In genomic region chr19:45569619-45570421, GRCh38 we compare ENCODE assay signal across 8 cellular contexts. TPM values are rescaled to one million over a fixed set of nuclear protein-coding genes. Genes with fewer than 3 reads are reported as not detected.
DNase-seq lines count a peak whose midpoint lies in the region; ATAC-seq and TF ChIP-seq lines count a peak whose summit lies in the region.

No MANE protein-coding gene starts in this region.

- H3K4me1 Mint-ChIP-seq in activated naive CD8-positive, alpha-beta T cell treated with anti-CD3 and anti-CD28 coated beads for 36 hours, result peaks cover 4% of the 10 kb centered on the region

- H3K9me3 Mint-ChIP-seq in activated naive CD8-positive, alpha-beta T cell treated with anti-CD3 and anti-CD28 coated beads for 36 hours, result no peaks in the 10 kb centered on the region

- no peak for TF ChIP-seq POLR2A in spleen (IDR thresholded peaks at IDR 0.05)

- H3K9me3 ChIP-seq in RWPE2 (ENCODE audit: severe bottlenecking), result no peaks in the 10 kb centered on the region
- H3K9me3 ChIP-seq in left ventricle myocardium inferior (replicated peaks), result peaks cover 5% of the 10 kb centered on the region
- H3K9me3 ChIP-seq in spleen, result no peaks in the 10 kb centered on the region

- intact Hi-C loops in left ventricle myocardium inferior (cut with micrococcal nuclease) (loop anchor here (10.0 kb wide), 1 partner anchor 45 kb away; no protein-coding TSS in a partner anchor), spleen (cut with DNase I; ENCODE audit: low total_unique reads) (no loop called here)

- H3K27me3 Mint-ChIP-seq in activated naive CD8-positive, alpha-beta T cell treated with anti-CD3 and anti-CD28 coated beads for 36 hours, result no peaks in the 10 kb centered on the region

- no peak overlapping the region for H3K4me3 Mint-ChIP-seq in activated naive CD8-positive, alpha-beta T cell treated with anti-CD3 and anti-CD28 coated beads for 36 hours

- H3K4me1 ChIP-seq in RWPE2 (ENCODE audit: insufficient read depth, poor library complexity, severe bottlenecking) (peaks cover 24% of the 10 kb centered on the region), left ventricle myocardium inferior (peaks cover 58% of the 10 kb centered on the region), spleen (peaks cover 0 to 22% (median 11%) of the 10 kb centered on the region in 6 donors)

- no peaks in the 10 kb centered on the region for H3K27me3 ChIP-seq in RWPE2 (ENCODE audit: insufficient read depth, poor library complexity, severe bottlenecking)
- no peaks in the 10 kb centered on the region for H3K27me3 ChIP-seq in left ventricle myocardium inferior (ENCODE audit: low read depth)
- no peaks in the 10 kb centered on the region for H3K27me3 ChIP-seq in spleen (replicated peaks in 1 of 7)

- peak overlapping the region; percentile 36 for H3K27ac Mint-ChIP-seq in activated naive CD8-positive, alpha-beta T cell treated with anti-CD3 and anti-CD28 coated beads for 36 hours

- 64 to 73% (median 67%) methylated on average over 15 of the region's 15 CpGs for WGBS in spleen, 5 donors

- H3K27ac ChIP-seq in RWPE2 (ENCODE audit: poor library complexity, severe bottlenecking), result peak overlapping the region; percentile 92
- peak overlapping the region; percentile 83 for H3K27ac ChIP-seq in left ventricle myocardium inferior (replicated peaks)
- H3K27ac ChIP-seq in spleen, result peak overlapping the region in 1 of 8 donors; percentile 7

- peaks cover 3% of the 10 kb centered on the region; the same call in 1 of the 2 replicates for H3K36me3 ChIP-seq in RWPE2 (ENCODE audit: low read depth)
- no peaks in the 10 kb centered on the region for H3K36me3 ChIP-seq in left ventricle myocardium inferior
- peaks cover 0 to 13% (median 1%) of the 10 kb centered on the region in 6 donors for H3K36me3 ChIP-seq in spleen

- no peak; the same call in 2 of the 3 replicates for ATAC-seq in RWPE2 (ENCODE audit: low read depth)

- TF ChIP-seq CTCF in RWPE2 (IDR thresholded peaks at IDR 0.05; ENCODE audit: poor library complexity, severe bottlenecking) (peak; percentile 83), left ventricle myocardium inferior (IDR thresholded peaks at IDR 0.05; ENCODE audit: borderline replicate concordance) (peak; percentile 85), spleen (IDR thresholded peaks at IDR 0.05 in 8 of 11, conservative IDR thresholded peaks at IDR 0.05 in 3 of 11) (peak; percentile 17 to 86 (median 80))

- H3K36me3 Mint-ChIP-seq in activated naive CD8-positive, alpha-beta T cell treated with anti-CD3 and anti-CD28 coated beads for 36 hours, result no peaks in the 10 kb centered on the region

- H3K4me3 ChIP-seq in RWPE2 (ENCODE audit: severe bottlenecking), result no peak overlapping the region
- no peak overlapping the region for H3K4me3 ChIP-seq in left ventricle myocardium inferior
- no peak overlapping the region for H3K4me3 ChIP-seq in spleen

- DNase-seq in SHP77 (lab: John Stamatoyannopoulos, UW) (peak; percentile 35 to 41), SHP77 treated with DMSO at 0.1 percent for 48 hours (lab: John Stamatoyannopoulos, UW) (no peak), RWPE2 (ENCODE audit: low spot score) (no peak), left ventricle myocardium inferior (peak; percentile 62), spleen (peak; percentile 89), SKM-1 treated with dmso at 0.1 percent for 144 hours (lab: John Stamatoyannopoulos, UW; ENCODE audit: unreplicated experiment) (no peak), middle frontal gyrus (ENCODE audit: extremely low spot score, low spot score) (no peak)
- peak; percentile 62 for DNase-seq in activated naive CD8-positive, alpha-beta T cell treated with anti-CD3 and anti-CD28 coated beads for 36 hours

RNA-seq across cellular contexts. Expression of gene OPA3, which starts 14.8 kb away (rescaled TPM):
- 10 to 100 TPM; 14.7 to 15.1 TPM for total RNA-seq in activated naive CD8-positive, alpha-beta T cell treated with anti-CD3 and anti-CD28 coated beads for 36 hours
- total RNA-seq in left ventricle myocardium inferior, result 25.3 TPM
- total RNA-seq in spleen, result 10 to 100 TPM; 13.6 to 18.4 (median 16.7) TPM
- polyA plus RNA-seq in spleen, result 1 to 10 TPM; 2.8 to 7.7 (median 3.0) TPM

RNA-seq across cellular contexts. Expression of gene GPR4, which starts 32.2 kb away (rescaled TPM):
- total RNA-seq in activated naive CD8-positive, alpha-beta T cell treated with anti-CD3 and anti-CD28 coated beads for 36 hours, result not detected
- total RNA-seq in left ventricle myocardium inferior (5.1 TPM), spleen (1 to 10 TPM; 2.6 to 5.6 (median 4.2) TPM)
- polyA plus RNA-seq in spleen, result 1 to 10 TPM in 2 of 3 donors, under 1 TPM in 1; 0.33 to 2.1 (median 1.2) TPM

Comparison
In these comparisons a context has a peak if more than half of its experiments do, and no peak if none do; other contexts are left out.
1. DNase-seq: peak in SHP77 (2 of 2), activated naive CD8-positive, alpha-beta T cell treated with anti-CD3 and anti-CD28 coated beads for 36 hours (single experiment), left ventricle myocardium inferior (single experiment) and spleen (single experiment); none in SHP77 treated with DMSO at 0.1 percent for 48 hours (single experiment), RWPE2 (single experiment), SKM-1 treated with dmso at 0.1 percent for 144 hours (single experiment) and middle frontal gyrus (single experiment).
2. Peak in every context shown above with its lines, with median percentiles within 50 percentile points of each other: CTCF ChIP-seq.